Comparison of ENCODE assay signal across 20 cellular contexts in genomic region chr16:49723310-49723709, GRCh38.
DNase-seq lines count a peak whose midpoint lies in the region; TF ChIP-seq lines count a peak whose summit lies in the region.
"Had no signal": no experiment of that assay in that cellular context is flagged by ENCODE, and none has a peak within 500 bp of the region (broad histone marks: within the 10 kb centered on the region; RNA-seq: fewer than 3 reads in every experiment).

No MANE protein-coding gene starts in this region.

- no peaks in the 10 kb centered on the region for H3K9me3 ChIP-seq in neural progenitor cell (ENCODE audit: low read depth)
- H3K9me3 ChIP-seq in effector memory CD4-positive, alpha-beta T cell (ENCODE audit: control insufficient read depth, low read length) = no peaks in the 10 kb centered on the region
- H3K9me3 ChIP-seq: BE2C had no signal

- no peak overlapping the region for H2AFZ ChIP-seq in neural progenitor cell (replicated peaks)

- H3K27ac Mint-ChIP-seq in glutamatergic neuron (ENCODE audit: unreplicated experiment) = no peak overlapping the region
- peak overlapping the region; percentile 18 to 70 (median 65) for H3K27ac Mint-ChIP-seq in nephron
- H3K27ac Mint-ChIP-seq in neural progenitor cell = peak overlapping the region; percentile 53
- H3K27ac Mint-ChIP-seq in immature natural killer cell = no peak overlapping the region
- H3K27ac Mint-ChIP-seq: CD14-positive monocyte; CD4-positive, alpha-beta memory T cell; CD8-positive, alpha-beta memory T cell had no signal

- no peak overlapping the region for H3K4me2 ChIP-seq in neural progenitor cell
- H3K4me2 ChIP-seq: BLaER1 had no signal

- H3K27ac ChIP-seq in neural progenitor cell = no peak overlapping the region
- no peak overlapping the region for H3K27ac ChIP-seq in effector memory CD4-positive, alpha-beta T cell (ENCODE audit: insufficient read depth, low read length, poor library complexity, severe bottlenecking)
- H3K27ac ChIP-seq: BLaER1 had no signal

- H3K9ac ChIP-seq in neural progenitor cell = no peak overlapping the region
- H3K9ac ChIP-seq: BLaER1 had no signal

- H3K4me3 Mint-ChIP-seq in glutamatergic neuron (ENCODE audit: unreplicated experiment) = peak overlapping the region; percentile 13
- no peak overlapping the region for H3K4me3 Mint-ChIP-seq in nephron
- H3K4me3 Mint-ChIP-seq in neural progenitor cell = no peak overlapping the region
- no peak overlapping the region for H3K4me3 Mint-ChIP-seq in immature natural killer cell
- H3K4me3 Mint-ChIP-seq: CD14-positive monocyte; CD4-positive, alpha-beta memory T cell; CD4-positive, CD25-positive, alpha-beta regulatory T cell; CD8-positive, alpha-beta memory T cell had no signal

- H3K4me3 ChIP-seq in neural progenitor cell = no peak overlapping the region
- H3K4me3 ChIP-seq in effector memory CD4-positive, alpha-beta T cell (ENCODE audit: insufficient read depth, low read depth, low read length, poor library complexity, severe bottlenecking) = no peak overlapping the region
- H3K4me3 ChIP-seq: BLaER1 had no signal

- H3K27me3 ChIP-seq in neural progenitor cell = no peaks in the 10 kb centered on the region
- H3K27me3 ChIP-seq in effector memory CD4-positive, alpha-beta T cell (replicated peaks; ENCODE audit: control insufficient read depth, insufficient read depth, low read length, poor library complexity, severe bottlenecking) = no peaks in the 10 kb centered on the region
- H3K27me3 ChIP-seq: BE2C, BLaER1 had no signal

- no peak for DNase-seq in glutamatergic neuron
- DNase-seq in neural progenitor cell (ENCODE audit: low spot score) = no peak
- no peak for DNase-seq in MV-4-11 (lab: John Stamatoyannopoulos, UW)
- DNase-seq in effector memory CD4-positive, alpha-beta T cell = no peak
- no peak for DNase-seq in activated effector memory CD4-positive, alpha-beta T cell treated with anti-CD3 and anti-CD28 coated beads, Interleukin-2, amount 50 U/mL, for 16 hours
- no peak for DNase-seq in immature natural killer cell
- DNase-seq: 8988T; ACHN; BE2C; C1 segment of cervical spinal cord; CD4-positive, alpha-beta memory T cell; CD4-positive, CD25-positive, alpha-beta regulatory T cell; CD8-positive, alpha-beta memory T cell; COR-L47; DMS 273 treated with DMSO at 0.1 percent for 48 hours; DMS79 treated with DMSO at 0.1 percent for 48 hours; GF-D8 had no signal

- H3K27me3 Mint-ChIP-seq in glutamatergic neuron (ENCODE audit: unreplicated experiment) (peaks cover 7% of the 10 kb centered on the region), nephron (ENCODE audit: low read depth) (no peaks in the 10 kb centered on the region), neural progenitor cell (ENCODE audit: insufficient read depth, low read depth) (no peaks in the 10 kb centered on the region), immature natural killer cell (ENCODE audit: low read depth in 3 of 3) (peaks cover 0 to 2% (median 0%) of the 10 kb centered on the region in 3 donors)
- H3K27me3 Mint-ChIP-seq: CD4-positive, CD25-positive, alpha-beta regulatory T cell had no signal

- peaks cover 48% of the 10 kb centered on the region for H3K79me2 ChIP-seq in neural progenitor cell (ENCODE audit: low read depth)

- no peaks in the 10 kb centered on the region for H3K36me3 ChIP-seq in neural progenitor cell
- no peaks in the 10 kb centered on the region for H3K36me3 ChIP-seq in effector memory CD4-positive, alpha-beta T cell (ENCODE audit: control insufficient read depth, insufficient read depth, low read length)
- H3K36me3 ChIP-seq: BE2C had no signal

- no peaks in the 10 kb centered on the region for H3F3A ChIP-seq in neural progenitor cell (ENCODE audit: low read depth)

- peaks cover 7% of the 10 kb centered on the region for H3K4me1 ChIP-seq in neural progenitor cell
- no peaks in the 10 kb centered on the region for H3K4me1 ChIP-seq in effector memory CD4-positive, alpha-beta T cell (ENCODE audit: control insufficient read depth, insufficient read depth, low read length, poor library complexity, severe bottlenecking)
- H3K4me1 ChIP-seq: BE2C had no signal

- H3K36me3 Mint-ChIP-seq in glutamatergic neuron (ENCODE audit: unreplicated experiment) (peaks cover 10% of the 10 kb centered on the region), nephron (ENCODE audit: low read depth) (peaks cover 53% of the 10 kb centered on the region), neural progenitor cell (peaks cover 69% of the 10 kb centered on the region), immature natural killer cell (no peaks in the 10 kb centered on the region)
- H3K36me3 Mint-ChIP-seq: CD14-positive monocyte; CD4-positive, alpha-beta memory T cell; CD4-positive, CD25-positive, alpha-beta regulatory T cell; CD8-positive, alpha-beta memory T cell had no signal

- H3K9me3 Mint-ChIP-seq in glutamatergic neuron (ENCODE audit: unreplicated experiment) = peaks cover 9% of the 10 kb centered on the region
- H3K9me3 Mint-ChIP-seq in nephron = no peaks in the 10 kb centered on the region
- peaks cover 8% of the 10 kb centered on the region for H3K9me3 Mint-ChIP-seq in neural progenitor cell
- peaks cover 0 to 2% (median 0%) of the 10 kb centered on the region in 6 donors for H3K9me3 Mint-ChIP-seq in immature natural killer cell
- H3K9me3 Mint-ChIP-seq: CD8-positive, alpha-beta memory T cell had no signal

- H3K4me1 Mint-ChIP-seq in glutamatergic neuron (ENCODE audit: low read depth, unreplicated experiment) = peaks cover 36% of the 10 kb centered on the region
- peaks cover 34% of the 10 kb centered on the region for H3K4me1 Mint-ChIP-seq in nephron
- H3K4me1 Mint-ChIP-seq in neural progenitor cell = peaks cover 35% of the 10 kb centered on the region
- no peaks in the 10 kb centered on the region for H3K4me1 Mint-ChIP-seq in immature natural killer cell
- H3K4me1 Mint-ChIP-seq: CD14-positive monocyte; CD4-positive, alpha-beta memory T cell; CD4-positive, CD25-positive, alpha-beta regulatory T cell; CD8-positive, alpha-beta memory T cell had no signal

- TF ChIP-seq CTCF in glutamatergic neuron (IDR thresholded peaks at IDR 0.05; ENCODE audit: partially characterized antibody, unreplicated experiment) = no peak
- no peak for TF ChIP-seq CTCF in nephron (IDR thresholded peaks at IDR 0.05; ENCODE audit: unreplicated experiment in 3 of 3)
- TF ChIP-seq CTCF in neural progenitor cell (IDR thresholded peaks at IDR 0.05) = no peak

- H4K20me1 ChIP-seq in neural progenitor cell (ENCODE audit: low read depth) = peaks cover 4% of the 10 kb centered on the region
- H4K20me1 ChIP-seq: BLaER1 had no signal

Comparison
In these comparisons a context has a peak if more than half of its experiments do, and no peak if none do; other contexts are left out.
1. H3K27ac Mint-ChIP-seq: peak in nephron (3 of 3) and neural progenitor cell (single experiment); none in glutamatergic neuron (single experiment) and immature natural killer cell (0 of 6).